In the genomic region with DNA sequence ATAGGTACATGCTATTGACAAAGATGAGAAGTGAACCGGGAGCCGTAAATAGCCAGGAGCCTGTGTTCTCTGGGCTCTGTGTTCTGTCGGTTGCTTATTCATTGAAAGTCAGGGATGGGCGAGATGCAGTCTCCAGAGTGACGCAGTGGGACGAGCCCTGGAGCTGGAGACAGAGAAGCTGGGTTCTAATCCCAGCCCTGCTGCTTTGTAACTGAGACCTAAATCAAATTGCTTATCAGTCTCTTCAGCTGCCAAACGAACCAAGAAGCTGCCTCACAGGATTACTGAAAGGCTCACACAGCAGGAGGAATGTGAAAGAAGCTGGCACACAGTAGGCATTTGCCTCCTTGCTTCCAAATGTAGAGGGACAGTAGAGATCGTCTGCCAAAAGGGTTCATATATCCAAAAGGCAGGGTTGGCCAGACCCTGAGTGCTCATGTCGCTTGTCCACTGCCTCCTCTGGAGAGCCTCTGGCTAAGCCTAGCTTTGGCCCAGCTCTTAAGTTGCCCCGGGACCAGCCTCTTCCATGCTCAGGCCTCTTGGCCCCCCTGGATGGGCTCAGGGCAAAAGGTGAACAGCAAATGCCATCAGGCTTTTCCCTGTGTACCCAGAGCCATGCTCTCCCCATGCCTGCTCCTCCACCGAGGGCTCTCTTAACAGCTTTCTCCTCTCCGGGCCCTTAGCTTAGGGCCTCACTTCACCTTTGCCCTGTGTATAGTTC, we compare ENCODE assay signal across 23 cellular contexts.
DNase-seq lines count a peak whose midpoint lies in the region; ATAC-seq and TF ChIP-seq lines count a peak whose summit lies in the region.
"Had no signal": no experiment of that assay in that cellular context is flagged by ENCODE, and none has a peak within 500 bp of the region (broad histone marks: within the 10 kb centered on the region; RNA-seq: fewer than 3 reads in every experiment).

No MANE protein-coding gene starts in this region.

- no peak overlapping the region for H3K4me2 ChIP-seq in GM23248 (ENCODE audit: unreplicated experiment)
- H3K4me2 ChIP-seq in neural progenitor cell: peak overlapping the region; percentile 74

- TF ChIP-seq CTCF in neural progenitor cell (IDR thresholded peaks at IDR 0.05): no peak

- peaks cover 14% of the 10 kb centered on the region for H3K27me3 Mint-ChIP-seq in neural progenitor cell (ENCODE audit: insufficient read depth, low read depth)
- H3K27me3 Mint-ChIP-seq: activated naive CD4-positive, alpha-beta T cell treated with anti-CD3 and anti-CD28 coated beads, Interleukin-2, amount 50 U/mL, for 24 hours had no signal

- H3K4me3 ChIP-seq in GM23248: no peak overlapping the region
- H3K4me3 ChIP-seq in NT2/D1 (ENCODE audit: insufficient read length, low read depth): no peak overlapping the region
- no peak overlapping the region for H3K4me3 ChIP-seq in endocrine pancreas (ENCODE audit: control insufficient read depth, insufficient read depth, low read length)
- no peak overlapping the region for H3K4me3 ChIP-seq in neural progenitor cell
- H3K4me3 ChIP-seq: esophagus muscularis mucosa, SJSA1 had no signal

- H3K27me3 ChIP-seq in GM23248 (replicated peaks; ENCODE audit: insufficient read depth) (no peaks in the 10 kb centered on the region), NT2/D1 (ENCODE audit: insufficient read depth, insufficient read length) (no peaks in the 10 kb centered on the region), endocrine pancreas (ENCODE audit: control insufficient read depth, insufficient read depth, low read length) (no peaks in the 10 kb centered on the region), neural progenitor cell (no peaks in the 10 kb centered on the region)
- H3K27me3 ChIP-seq: esophagus muscularis mucosa, SJSA1 had no signal

- H2AFZ ChIP-seq in GM23248 (no peak overlapping the region), neural progenitor cell (replicated peaks) (no peak overlapping the region)

- no peaks in the 10 kb centered on the region for H3K36me3 ChIP-seq in GM23248 (ENCODE audit: low read depth)
- H3K36me3 ChIP-seq in NT2/D1 (ENCODE audit: insufficient read depth, insufficient read length, low read length): no peaks in the 10 kb centered on the region
- no peaks in the 10 kb centered on the region for H3K36me3 ChIP-seq in endocrine pancreas (ENCODE audit: control insufficient read depth, insufficient read depth, low read length)
- no peaks in the 10 kb centered on the region for H3K36me3 ChIP-seq in neural progenitor cell
- H3K36me3 ChIP-seq: esophagus muscularis mucosa, SJSA1 had no signal

- H3K36me3 Mint-ChIP-seq in neural progenitor cell: peaks cover 5% of the 10 kb centered on the region
- H3K36me3 Mint-ChIP-seq: activated naive CD4-positive, alpha-beta T cell treated with anti-CD3 and anti-CD28 coated beads, Interleukin-2, amount 50 U/mL, for 24 hours; CD8-positive, alpha-beta memory T cell; naive B cell; stimulated activated effector memory CD8-positive, alpha-beta T cell treated with anti-CD3 and anti-CD28 coated beads, Interleukin-12 subunit alpha, Interleukin-12 subunit beta, amount 100 ng/mL, for 72 hours had no signal

- DNase-seq in GM23248: no peak
- no peak for DNase-seq in NT2/D1 (ENCODE audit: low read depth, low spot score)
- peak; percentile 54 for DNase-seq in neural progenitor cell (ENCODE audit: low spot score)
- no peak for DNase-seq in GDM1 (lab: John Stamatoyannopoulos, UW)
- no peak for DNase-seq in kidney tubule cell (ENCODE audit: low spot score)
- DNase-seq: activated CD4-positive, alpha-beta T cell treated with anti-CD3 and anti-CD28 coated beads, Interleukin-2, amount 50 U/mL, for 1 hour; CD8-positive, alpha-beta memory T cell; effector memory CD4-positive, alpha-beta T cell; kidney; mammary epithelial cell; naive B cell; NCI-H1105 treated with DMSO at 0.1 percent for 48 hours; NCI-H2081; NCI-H446 treated with DMSO at 0.1 percent for 48 hours; NK-92 treated with Interleukin-12 subunit alpha and Interleukin-12 subunit beta, amount 100 ng/mL, for 24 hours; T-helper 2 cell had no signal

- H3K4me3 Mint-ChIP-seq in neural progenitor cell: peak overlapping the region; percentile 76
- H3K4me3 Mint-ChIP-seq: activated naive CD4-positive, alpha-beta T cell treated with anti-CD3 and anti-CD28 coated beads, Interleukin-2, amount 50 U/mL, for 24 hours; CD8-positive, alpha-beta memory T cell; stimulated activated effector memory CD8-positive, alpha-beta T cell treated with anti-CD3 and anti-CD28 coated beads, Interleukin-12 subunit alpha, Interleukin-12 subunit beta, amount 100 ng/mL, for 72 hours had no signal

- peak overlapping the region; percentile 93 for H3K27ac Mint-ChIP-seq in neural progenitor cell
- H3K27ac Mint-ChIP-seq: activated naive CD4-positive, alpha-beta T cell treated with anti-CD3 and anti-CD28 coated beads, Interleukin-2, amount 50 U/mL, for 24 hours; CD8-positive, alpha-beta memory T cell; naive B cell; stimulated activated effector memory CD8-positive, alpha-beta T cell treated with anti-CD3 and anti-CD28 coated beads, Interleukin-12 subunit alpha, Interleukin-12 subunit beta, amount 100 ng/mL, for 72 hours had no signal

- H3K9me3 ChIP-seq in GM23248 (ENCODE audit: low read depth) (no peaks in the 10 kb centered on the region), NT2/D1 (ENCODE audit: insufficient read depth, low read length) (no peaks in the 10 kb centered on the region), endocrine pancreas (ENCODE audit: control insufficient read depth, low read length) (no peaks in the 10 kb centered on the region), neural progenitor cell (ENCODE audit: low read depth) (no peaks in the 10 kb centered on the region)
- H3K9me3 ChIP-seq: esophagus muscularis mucosa, SJSA1 had no signal

- peaks cover 10% of the 10 kb centered on the region for H3K4me1 Mint-ChIP-seq in neural progenitor cell
- H3K4me1 Mint-ChIP-seq: activated naive CD4-positive, alpha-beta T cell treated with anti-CD3 and anti-CD28 coated beads, Interleukin-2, amount 50 U/mL, for 24 hours; CD8-positive, alpha-beta memory T cell; naive B cell; stimulated activated effector memory CD8-positive, alpha-beta T cell treated with anti-CD3 and anti-CD28 coated beads, Interleukin-12 subunit alpha, Interleukin-12 subunit beta, amount 100 ng/mL, for 72 hours had no signal

- H3K9me2 ChIP-seq in GM23248 (ENCODE audit: insufficient read depth): no peaks in the 10 kb centered on the region

- 93 to 94% methylated on average over 12 of the region's 12 CpGs for WGBS in GM23248 (ENCODE audit: low coverage in 1 of 2, low lambda C conversion rate in 2 of 2, missing lambda C conversion rate in 2 of 2), 2 experiments

- H4K20me1 ChIP-seq in GM23248 (ENCODE audit: insufficient read depth) (peaks cover 10% of the 10 kb centered on the region), neural progenitor cell (ENCODE audit: low read depth) (no peaks in the 10 kb centered on the region)

- peaks cover 33% of the 10 kb centered on the region for H3K4me1 ChIP-seq in GM23248 (ENCODE audit: insufficient read depth)
- H3K4me1 ChIP-seq in NT2/D1 (ENCODE audit: insufficient read depth, insufficient read length): peaks cover 26% of the 10 kb centered on the region
- no peaks in the 10 kb centered on the region for H3K4me1 ChIP-seq in endocrine pancreas (ENCODE audit: control insufficient read depth, insufficient read depth, low read length)
- peaks cover 34% of the 10 kb centered on the region for H3K4me1 ChIP-seq in neural progenitor cell

- in situ Hi-C loops in GM23248 (cut with MboI): no loop called here

- H3K9ac ChIP-seq in GM23248 (peak overlapping the region; percentile 70; the same call in 1 of the 2 replicates), NT2/D1 (ENCODE audit: insufficient read length, low read depth) (peak overlapping the region; percentile 8), endocrine pancreas (ENCODE audit: control insufficient read depth, insufficient read depth, low read length) (peak overlapping the region; percentile 22), neural progenitor cell (no peak overlapping the region)

- H3F3A ChIP-seq in GM23248 (ENCODE audit: insufficient read depth) (peaks cover 54% of the 10 kb centered on the region), neural progenitor cell (ENCODE audit: low read depth) (peaks cover 13% of the 10 kb centered on the region)

- ATAC-seq in GM18870 (IDR thresholded peaks at IDR 0.05; ENCODE audit: unreplicated experiment) (no peak), HG03520 (IDR thresholded peaks at IDR 0.05; ENCODE audit: unreplicated experiment) (no peak)
- ATAC-seq: stimulated activated effector memory CD8-positive, alpha-beta T cell treated with anti-CD3 and anti-CD28 coated beads, Interleukin-12 subunit alpha, Interleukin-12 subunit beta, amount 100 ng/mL, for 72 hours had no signal

- H3K9me3 Mint-ChIP-seq in neural progenitor cell: peaks cover 3% of the 10 kb centered on the region
- H3K9me3 Mint-ChIP-seq: activated naive CD4-positive, alpha-beta T cell treated with anti-CD3 and anti-CD28 coated beads, Interleukin-2, amount 50 U/mL, for 24 hours; CD8-positive, alpha-beta memory T cell; stimulated activated effector memory CD8-positive, alpha-beta T cell treated with anti-CD3 and anti-CD28 coated beads, Interleukin-12 subunit alpha, Interleukin-12 subunit beta, amount 100 ng/mL, for 72 hours had no signal

- H3K79me2 ChIP-seq in GM23248 (ENCODE audit: insufficient read depth) (peaks cover 89% of the 10 kb centered on the region), neural progenitor cell (ENCODE audit: low read depth) (no peaks in the 10 kb centered on the region)

- H3K27ac ChIP-seq in GM23248 (peak overlapping the region; percentile 84), neural progenitor cell (no peak overlapping the region)
